Comparison of ENCODE assay signal across 8 cellular contexts in genomic region chrX:20265221-20265725, GRCh38. TPM values are rescaled to one million over a fixed set of nuclear protein-coding genes. Genes with fewer than 3 reads are reported as not detected.
A peak's percentile ranks its signal among the peaks of the same experiment; 100 is the strongest.
DNase-seq lines count a peak whose midpoint lies in the region; ATAC-seq and TF ChIP-seq lines count a peak whose summit lies in the region.

No MANE protein-coding gene starts in this region.

- H3K9me3 ChIP-seq in MG63, result no peaks in the 10 kb centered on the region

- TF ChIP-seq CTCF in WI38 (IDR thresholded peaks at IDR 0.05; ENCODE audit: low read depth, low read length), result no peak

- peak overlapping the region; percentile 69 for H3K4me3 ChIP-seq in MG63
- peak overlapping the region; percentile 71 for H3K4me3 ChIP-seq in WI38 (ENCODE audit: low read depth, low read length)

- H3K27me3 ChIP-seq in MG63, result no peaks in the 10 kb centered on the region

- no peaks in the 10 kb centered on the region for H3K36me3 ChIP-seq in MG63

- ATAC-seq in GM21786 (IDR thresholded peaks at IDR 0.05; ENCODE audit: unreplicated experiment) (peak; percentile 30), HG02840 (IDR thresholded peaks at IDR 0.05; ENCODE audit: low FRiP score, unreplicated experiment) (no peak)

- DNase-seq in EH (ENCODE audit: low read depth) (peak; percentile 74), MG63 (peak; percentile 86), kidney tubule cell (ENCODE audit: low spot score) (peak; percentile 72)
- peak; percentile 59 for DNase-seq in central memory CD4-positive, alpha-beta T cell
- DNase-seq in stimulated activated CD4-positive, alpha-beta T cell treated with anti-CD3 and anti-CD28 coated beads, Interleukin-2, amount 100 ng/mL, for 24 hours, result peak; percentile 73 to 75

RNA-seq across cellular contexts. Expression of gene RPS6KA3, which starts 1.4 kb away (rescaled TPM):
- 25.5 and 26.6 TPM in 2 replicates for total RNA-seq in MG63 (2014; rRNA removed; shearing (Covaris generic); ENCODE audit: low replicate concordance)
